Comparison of ENCODE assay signal across 1 cellular context in genomic region chr19:10113592-10113963, GRCh38.
TF ChIP-seq lines count a peak whose summit lies in the region.

No MANE protein-coding gene starts in this region.

TF ChIP-seq in HCT116, 20 proteins besides CTCF, POLR2A, EP300 and RAD21 (continued from another document):
- no peak for TF ChIP-seq CBX3 (IDR thresholded peaks at IDR 0.05; ENCODE audit: low read depth)
- TF ChIP-seq, protein P1, sequence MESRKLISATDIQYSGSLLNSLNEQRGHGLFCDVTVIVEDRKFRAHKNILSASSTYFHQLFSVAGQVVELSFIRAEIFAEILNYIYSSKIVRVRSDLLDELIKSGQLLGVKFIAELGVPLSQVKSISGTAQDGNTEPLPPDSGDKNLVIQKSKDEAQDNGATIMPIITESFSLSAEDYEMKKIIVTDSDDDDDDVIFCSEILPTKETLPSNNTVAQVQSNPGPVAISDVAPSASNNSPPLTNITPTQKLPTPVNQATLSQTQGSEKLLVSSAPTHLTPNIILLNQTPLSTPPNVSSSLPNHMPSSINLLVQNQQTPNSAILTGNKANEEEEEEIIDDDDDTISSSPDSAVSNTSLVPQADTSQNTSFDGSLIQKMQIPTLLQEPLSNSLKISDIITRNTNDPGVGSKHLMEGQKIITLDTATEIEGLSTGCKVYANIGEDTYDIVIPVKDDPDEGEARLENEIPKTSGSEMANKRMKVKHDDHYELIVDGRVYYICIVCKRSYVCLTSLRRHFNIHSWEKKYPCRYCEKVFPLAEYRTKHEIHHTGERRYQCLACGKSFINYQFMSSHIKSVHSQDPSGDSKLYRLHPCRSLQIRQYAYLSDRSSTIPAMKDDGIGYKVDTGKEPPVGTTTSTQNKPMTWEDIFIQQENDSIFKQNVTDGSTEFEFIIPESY (IDR thresholded peaks at IDR 0.05; ENCODE audit: extremely low read depth, insufficient replicate concordance, low read length): no peak
- TF ChIP-seq, protein P2, sequence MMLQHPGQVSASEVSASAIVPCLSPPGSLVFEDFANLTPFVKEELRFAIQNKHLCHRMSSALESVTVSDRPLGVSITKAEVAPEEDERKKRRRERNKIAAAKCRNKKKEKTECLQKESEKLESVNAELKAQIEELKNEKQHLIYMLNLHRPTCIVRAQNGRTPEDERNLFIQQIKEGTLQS (IDR thresholded peaks at IDR 0.05): no peak
- TF ChIP-seq REST (IDR thresholded peaks at IDR 0.05; ENCODE audit: low read depth): no peak
- no peak for TF ChIP-seq YY1 (IDR thresholded peaks at IDR 0.05; ENCODE audit: extremely low read depth, insufficient replicate concordance, low read depth, low read length)
- no peak for TF ChIP-seq FOSL1 (IDR thresholded peaks at IDR 0.05; ENCODE audit: low read depth)
- TF ChIP-seq, protein P3, sequence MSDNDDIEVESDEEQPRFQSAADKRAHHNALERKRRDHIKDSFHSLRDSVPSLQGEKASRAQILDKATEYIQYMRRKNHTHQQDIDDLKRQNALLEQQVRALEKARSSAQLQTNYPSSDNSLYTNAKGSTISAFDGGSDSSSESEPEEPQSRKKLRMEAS (IDR thresholded peaks at IDR 0.05): no peak
- TF ChIP-seq CEBPB (IDR thresholded peaks at IDR 0.05; ENCODE audit: low read depth): no peak
- no peak for TF ChIP-seq SIN3A (IDR thresholded peaks at IDR 0.05; ENCODE audit: low read depth)
- no peak for TF ChIP-seq POLR2AphosphoS5 (IDR thresholded peaks at IDR 0.05; ENCODE audit: low read depth, low read length)
- TF ChIP-seq TCF7L2 (IDR thresholded peaks at IDR 0.05; ENCODE audit: borderline replicate concordance, extremely low read depth, insufficient read depth, insufficient read length): no peak
- no peak for TF ChIP-seq SP1 (IDR thresholded peaks at IDR 0.05; ENCODE audit: low read depth)
- no peak for TF ChIP-seq SRF (IDR thresholded peaks at IDR 0.05; ENCODE audit: low read depth)
- TF ChIP-seq JUND (IDR thresholded peaks at IDR 0.05): no peak; the same call in 1 of the 2 replicates
